Comparison of ENCODE assay signal across 8 cellular contexts in the genomic region with DNA sequence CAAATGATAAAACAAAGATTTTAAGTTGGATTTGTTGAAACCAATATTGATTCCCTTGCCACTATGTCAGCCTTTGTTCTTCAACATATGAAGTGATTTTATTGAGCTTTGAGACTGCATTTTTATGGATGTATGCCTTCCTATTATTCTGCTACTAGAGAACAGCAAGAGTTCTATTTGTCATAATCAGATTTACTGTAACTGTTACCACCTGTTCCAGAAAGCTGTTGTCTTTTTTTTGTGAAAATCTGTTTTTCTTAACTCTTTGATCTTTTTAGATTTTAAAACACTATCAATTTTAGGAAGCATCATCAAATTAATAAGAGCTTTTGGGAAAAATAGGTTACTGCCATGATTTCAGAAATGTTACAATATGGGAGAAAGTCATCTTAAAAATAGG.
"Had no signal": no experiment of that assay in that cellular context is flagged by ENCODE, and none has a peak within 500 bp of the region (broad histone marks: within the 10 kb centered on the region; RNA-seq: fewer than 3 reads in every experiment).

No MANE protein-coding gene starts in this region.

- FAIRE-seq: G401.6, GM12878, GM12891, GM12892, GM18507, GM19239 had no signal

- ATAC-seq: GM12878 had no signal

- H3K4me3 ChIP-seq: GM12878 had no signal

- DNase-seq: GDM1, GF-D8 had no signal
